ENCODE assay signal across 16 cellular contexts in the genomic region with DNA sequence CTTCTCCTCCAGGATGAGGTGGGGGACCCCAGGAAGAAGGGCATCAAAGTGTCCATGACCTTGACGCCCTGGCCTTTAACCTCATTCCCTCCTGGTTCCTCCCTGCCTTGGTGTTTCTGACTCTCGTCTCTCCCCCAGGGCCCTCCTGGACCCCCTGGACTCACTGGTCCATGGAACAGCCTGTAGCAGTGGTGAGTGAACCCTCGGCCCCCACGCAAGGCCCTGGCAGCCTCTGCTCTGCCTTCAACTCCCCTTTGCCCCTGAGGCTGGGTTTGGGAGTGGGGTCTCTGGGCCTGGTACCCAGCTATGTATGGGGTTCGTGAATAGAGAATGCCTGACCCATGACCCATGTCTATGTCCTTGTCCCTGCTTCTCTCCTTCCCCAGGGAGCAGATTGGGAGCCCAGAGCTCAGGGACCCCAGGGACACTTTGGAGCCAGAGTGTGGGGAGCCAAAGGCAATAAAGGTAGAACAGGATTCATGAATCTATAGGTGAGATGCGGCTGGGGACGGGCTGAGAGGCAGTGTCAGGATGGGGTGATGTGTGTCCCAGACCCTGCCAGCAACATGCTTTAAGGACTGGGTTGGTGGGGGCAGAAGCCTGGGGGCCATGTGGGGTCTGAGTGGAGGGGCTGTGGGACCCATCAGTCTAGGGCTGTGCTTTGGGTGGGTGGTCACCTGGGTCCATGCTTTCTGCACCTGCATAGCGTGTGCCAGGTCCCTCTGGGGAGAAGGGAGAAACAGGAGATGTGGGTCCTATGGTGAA.
"Had no signal": no experiment of that assay in that cellular context is flagged by ENCODE, and none has a peak within 500 bp of the region (broad histone marks: within the 10 kb centered on the region; RNA-seq: fewer than 3 reads in every experiment).

No MANE protein-coding gene starts in this region.

- DNase-seq: heart left ventricle; hippocampal formation; kidney glomerular epithelial cell; mucosa of descending colon; naive thymus-derived CD8-positive, alpha-beta T cell; ovary; sigmoid colon; stimulated activated CD4-positive, alpha-beta T cell treated with anti-CD3 and anti-CD28 coated beads, Interleukin-2, amount 100 ng/mL, for 24 hours; stomach; substantia nigra; transverse colon had no signal

- H3K27ac ChIP-seq: heart left ventricle, ovary, right atrium auricular region, sigmoid colon, skin epidermis, stomach, thoracic aorta, transverse colon had no signal

- H3K27me3 ChIP-seq: heart left ventricle, ovary, right atrium auricular region, sigmoid colon, stomach, transverse colon had no signal

- H3K4me3 ChIP-seq: heart left ventricle, mucosa of descending colon, ovary, right atrium auricular region, sigmoid colon, skin epidermis, stomach, thoracic aorta, transverse colon had no signal

- H3K36me3 Mint-ChIP-seq: naive thymus-derived CD8-positive, alpha-beta T cell had no signal

- H3K9me3 ChIP-seq: heart left ventricle, mucosa of descending colon, ovary, right atrium auricular region, sigmoid colon, stomach, thoracic aorta, transverse colon had no signal

- H3K9me3 Mint-ChIP-seq: dendritic cell treated with granulocyte-macrophage colony-stimulating factor and Interleukin-4, amounts not matched to agents 40 ng/mL and 50 ng/mL, for 4 days; naive thymus-derived CD8-positive, alpha-beta T cell had no signal

- H3K4me1 ChIP-seq: sigmoid colon, stomach, transverse colon had no signal

- ATAC-seq: heart left ventricle; left lobe of liver; mucosa of descending colon; naive thymus-derived CD8-positive, alpha-beta T cell had no signal

- H3K4me3 Mint-ChIP-seq: dendritic cell treated with granulocyte-macrophage colony-stimulating factor and Interleukin-4, amounts not matched to agents 40 ng/mL and 50 ng/mL, for 4 days; naive thymus-derived CD8-positive, alpha-beta T cell had no signal

- H3K36me3 ChIP-seq: heart left ventricle, ovary, right atrium auricular region, sigmoid colon, stomach, thoracic aorta, transverse colon had no signal
